ENCODE assay signal across 29 cellular contexts in genomic region chr1:180041587-180041986, GRCh38.
"Had no signal": no experiment of that assay in that cellular context is flagged by ENCODE, and none has a peak within 500 bp of the region (broad histone marks: within the 10 kb centered on the region; RNA-seq: fewer than 3 reads in every experiment).

No MANE protein-coding gene starts in this region.

- H3K36me3 ChIP-seq: ovary had no signal

- ATAC-seq: left colon; left lung; lower lobe of right lung; natural killer cell; right cardiac atrium; sciatic nerve; stimulated activated naive B cell treated with anti-CD40 and anti-IgM and Interleukin-4, amounts not matched to agents 10 μg/mL and 1 μg/mL and 100 μg/mL, for 72 hours; stimulated activated naive CD8-positive, alpha-beta T cell treated with anti-CD3 and anti-CD28 coated beads, Interleukin-15, Interleukin-2, amounts not matched to agents 100 U/mL and 50 U/mL, for 24 hours had no signal

- H3K27ac ChIP-seq: left lung, lower lobe of right lung, neural progenitor cell, ovary, prostate gland, skin epidermis, stomach, testis, thyroid gland, transverse colon, upper lobe of left lung, vagina had no signal

- H3K4me1 ChIP-seq: left lung, lower lobe of right lung, neural progenitor cell, prostate gland, testis, thyroid gland, transverse colon, upper lobe of left lung, vagina had no signal

- DNase-seq: immature natural killer cell; kidney; left colon; left lung; lower lobe of right lung; mammary epithelial cell; mesenchymal stem cell; natural killer cell; nephron progenitor cell; ovary; posterior cingulate gyrus; retina; right cardiac atrium; stimulated activated CD4-positive, alpha-beta T cell treated with anti-CD3 and anti-CD28 coated beads, Interleukin-12 subunit alpha, Interleukin-12 subunit beta, amount 100 ng/mL, for 4 hours; stimulated activated CD4-positive, alpha-beta T cell treated with anti-CD3 and anti-CD28 coated beads, Interleukin-15, amount 100 ng/mL, for 24 hours; stimulated activated CD4-positive, alpha-beta T cell treated with anti-CD3 and anti-CD28 coated beads, Interleukin-2, amount 100 ng/mL, for 24 hours; stimulated activated CD4-positive, alpha-beta T cell treated with anti-CD3 and anti-CD28 coated beads, Interleukin-4, amount 100 ng/mL, for 1 hour; stimulated activated naive B cell treated with anti-CD40 and anti-IgM and Interleukin-4, amounts not matched to agents 10 μg/mL and 1 μg/mL and 100 μg/mL, for 72 hours; stimulated activated naive CD8-positive, alpha-beta T cell treated with anti-CD3 and anti-CD28 coated beads, Interleukin-15, Interleukin-2, amounts not matched to agents 100 U/mL and 50 U/mL, for 24 hours; stomach; testis; thyroid gland; transverse colon; upper lobe of left lung had no signal

- H3K9me3 ChIP-seq: left lung, lower lobe of right lung, ovary, prostate gland, stomach, testis, thyroid gland, transverse colon, upper lobe of left lung, vagina had no signal

- H3K4me3 ChIP-seq: left lung, lower lobe of right lung, neural progenitor cell, ovary, prostate gland, skin epidermis, stomach, testis, thyroid gland, transverse colon, upper lobe of left lung, vagina had no signal

- H3K27me3 ChIP-seq: left lung, neural progenitor cell, ovary, stomach, testis, thyroid gland, transverse colon, upper lobe of left lung, vagina had no signal
